In genomic region chr1:235159284-235159683, GRCh38 we compare ENCODE assay signal across 1 cellular context.
TF ChIP-seq lines count a peak whose summit lies in the region.
"Not testable (repeated sequence)": the region's sequence is repeated elsewhere in the genome, so short reads cannot be mapped to it uniquely, and the experiment has no call there.

No MANE protein-coding gene starts in this region.

TF ChIP-seq in K562, 482 proteins besides CTCF, POLR2A, EP300 and RAD21:
- TF ChIP-seq CEBPB (tag; IDR thresholded peaks at IDR 0.05) (0 out of 2 replicates have a peak, but pooled peaks have one; percentile 13), ZBTB33 (CRISPR knock-in tag; IDR thresholded peaks at IDR 0.05) (0 out of 2 replicates have a peak, but pooled peaks have one; percentile 54), CEBPG (CRISPR knock-in tag; IDR thresholded peaks at IDR 0.05) (peak; percentile 51; the same call in 1 of the 2 replicates)
- TF ChIP-seq CEBPG (tag; conservative IDR thresholded peaks at IDR 0.05 in 1 of 2, IDR thresholded peaks at IDR 0.05 in 1 of 2) = not testable (repeated sequence)
